Comparison of ENCODE assay signal across 4 cellular contexts in the genomic region with DNA sequence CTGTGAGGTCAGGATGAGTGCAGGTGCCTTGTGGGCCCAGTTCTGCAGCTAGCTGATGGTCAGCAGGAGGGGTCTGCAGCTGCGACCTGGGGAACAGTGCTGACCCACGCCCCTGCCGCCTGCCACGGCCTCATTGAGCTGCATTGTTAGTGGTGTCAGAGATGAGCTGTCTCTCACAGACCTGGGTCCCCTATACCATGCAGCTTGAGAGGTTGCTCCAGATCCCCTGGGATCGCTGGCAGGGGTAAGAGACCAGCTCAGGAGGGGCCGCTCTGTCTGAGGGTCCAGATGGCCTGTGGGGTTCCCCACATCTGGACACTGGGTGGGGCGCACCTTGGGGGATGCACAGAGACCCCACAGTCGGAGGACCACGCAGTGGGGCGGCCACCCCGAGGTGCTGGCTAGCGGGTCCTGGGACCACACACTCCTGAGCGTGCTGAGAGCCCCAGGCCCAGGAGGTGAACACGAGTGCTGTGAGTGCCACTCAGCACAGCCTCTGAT. TPM values are rescaled to one million over a fixed set of nuclear protein-coding genes. Genes with fewer than 3 reads are reported as not detected.
"Had no signal": no experiment of that assay in that cellular context is flagged by ENCODE, and none has a peak within 500 bp of the region (broad histone marks: within the 10 kb centered on the region; RNA-seq: fewer than 3 reads in every experiment).

No MANE protein-coding gene starts in this region.

RNA-seq across cellular contexts. Expression of a gene that starts 13.1 kb away (rescaled TPM):
- polyA plus RNA-seq: immature natural killer cell; naive thymus-derived CD8-positive, alpha-beta T cell had no signal

RNA-seq across cellular contexts. Expression of a gene that starts 53.1 kb away (rescaled TPM):
- total RNA-seq: epithelial cell of proximal tubule, renal cortical epithelial cell had no signal
- polyA plus RNA-seq: immature natural killer cell; naive thymus-derived CD8-positive, alpha-beta T cell had no signal
